ENCODE assay signal across 18 cellular contexts in genomic region chr7:42102301-42102700, GRCh38.
DNase-seq lines count a peak whose midpoint lies in the region; FAIRE-seq and TF ChIP-seq lines count a peak whose summit lies in the region.
"Had no signal": no experiment of that assay in that cellular context is flagged by ENCODE, and none has a peak within 500 bp of the region (broad histone marks: within the 10 kb centered on the region; RNA-seq: fewer than 3 reads in every experiment).

No MANE protein-coding gene starts in this region.

- no peak overlapping the region for H3K27ac ChIP-seq in kidney (ENCODE audit: low read depth in 2 of 2, low read length in 2 of 2)
- H3K27ac ChIP-seq: GM23248 had no signal

- H3K9ac ChIP-seq in kidney (ENCODE audit: low read length in 2 of 2), result no peak overlapping the region
- H3K9ac ChIP-seq: GM23248 had no signal

- no peaks in the 10 kb centered on the region for H3K36me3 ChIP-seq in kidney (ENCODE audit: control insufficient read depth in 1 of 2, insufficient read depth in 2 of 2, low read length in 2 of 2)

- no peaks in the 10 kb centered on the region for H3K4me1 ChIP-seq in kidney (ENCODE audit: control insufficient read depth in 1 of 2, insufficient read depth in 1 of 2, low read depth in 1 of 2, low read length in 2 of 2)

- no peak overlapping the region for H3K4me3 ChIP-seq in skeletal muscle cell (ENCODE audit: low read depth, low read length)
- no peak overlapping the region for H3K4me3 ChIP-seq in kidney (ENCODE audit: low read length in 2 of 2)
- H3K4me3 ChIP-seq: GM23248 had no signal

- peak; percentile 64 for DNase-seq in LHCN-M2 (ENCODE audit: low read depth)
- DNase-seq in left kidney (ENCODE audit: low read depth, low spot score), result peak; percentile 57
- DNase-seq in skeletal muscle cell (ENCODE audit: low read depth), result peak; percentile 43
- no peak for DNase-seq in CD1c-positive myeloid dendritic cell (ENCODE audit: extremely low spot score)
- no peak for DNase-seq in kidney
- DNase-seq in erythroblast (lab: John Stamatoyannopoulos, UW), result no peak
- DNase-seq: C1 segment of cervical spinal cord; Caco-2; CD4-positive, CD25-positive, alpha-beta regulatory T cell; CD8-positive, alpha-beta T cell; DMS153; DND-41; GM23248; H7; HCEC 1CT had no signal

- no peaks in the 10 kb centered on the region for H3K9me3 ChIP-seq in kidney (ENCODE audit: control insufficient read depth in 1 of 2, low read length in 2 of 2)
- H3K9me3 ChIP-seq: Caco-2 had no signal

- intact Hi-C loops in kidney (cut with DNase I), result no loop called here

- no peak for TF ChIP-seq POLR2A in erythroblast (IDR thresholded peaks at IDR 0.05; ENCODE audit: low read length)

- TF ChIP-seq CTCF in kidney (IDR thresholded peaks at IDR 0.05; ENCODE audit: borderline replicate concordance, extremely low read depth, insufficient read depth), result no peak

- no peak for FAIRE-seq in kidney (lab: Jason Lieb, UNC)
- FAIRE-seq: G401.6, GM12892, H1 had no signal

Comparison
In these comparisons a context has a peak if more than half of its experiments do, and no peak if none do; other contexts are left out.
1. DNase-seq: peak in LHCN-M2 (single experiment), left kidney (single experiment) and skeletal muscle cell (single experiment); none in CD1c-positive myeloid dendritic cell (single experiment), kidney (single experiment) and erythroblast (0 of 2).